ENCODE assay signal across 18 cellular contexts in genomic region chr6:21354805-21355238, GRCh38.
DNase-seq lines count a peak whose midpoint lies in the region; ATAC-seq, FAIRE-seq and TF ChIP-seq lines count a peak whose summit lies in the region.
"Had no signal": no experiment of that assay in that cellular context is flagged by ENCODE, and none has a peak within 500 bp of the region (broad histone marks: within the 10 kb centered on the region; RNA-seq: fewer than 3 reads in every experiment).

No MANE protein-coding gene starts in this region.

- no peaks in the 10 kb centered on the region for H3K4me1 ChIP-seq in mammary epithelial cell (ENCODE audit: insufficient read depth, low read length)
- H3K4me1 ChIP-seq in neural progenitor cell, result peaks cover 16% of the 10 kb centered on the region
- no peaks in the 10 kb centered on the region; a peak in 1 of 4 replicates for H3K4me1 ChIP-seq in SK-N-SH (ENCODE audit: control insufficient read depth in 1 of 2, insufficient read depth in 2 of 2, low read depth in 1 of 2, low read length in 1 of 2)
- H3K4me1 ChIP-seq: HAP-1, sigmoid colon had no signal

- intact Hi-C loops in mammary epithelial cell (cut with micrococcal nuclease), result no loop called here

- H3K27me3 ChIP-seq in mammary epithelial cell (ENCODE audit: insufficient read depth, low read length), result no peaks in the 10 kb centered on the region
- H3K27me3 ChIP-seq in neural progenitor cell, result no peaks in the 10 kb centered on the region
- no peaks in the 10 kb centered on the region for H3K27me3 ChIP-seq in SK-N-SH (ENCODE audit: insufficient read depth)
- H3K27me3 ChIP-seq: sigmoid colon, upper lobe of left lung had no signal

- no peak for TF ChIP-seq EP300 in SK-N-SH (IDR thresholded peaks at IDR 0.05; ENCODE audit: borderline replicate concordance in 1 of 2, low read depth in 1 of 2, low read length in 1 of 2)

- H3K9me2 ChIP-seq in SK-N-SH, result no peaks in the 10 kb centered on the region

- no peak overlapping the region for H3K9ac ChIP-seq in mammary epithelial cell (ENCODE audit: insufficient read depth, low read length)
- H3K9ac ChIP-seq in neural progenitor cell, result no peak overlapping the region
- H3K9ac ChIP-seq in SK-N-SH, result no peak overlapping the region

- H4K20me1 ChIP-seq in mammary epithelial cell (ENCODE audit: insufficient read depth, low read length), result no peaks in the 10 kb centered on the region
- no peaks in the 10 kb centered on the region for H4K20me1 ChIP-seq in neural progenitor cell (ENCODE audit: low read depth)
- no peaks in the 10 kb centered on the region for H4K20me1 ChIP-seq in SK-N-SH (ENCODE audit: insufficient read depth)

- H3K4me3 ChIP-seq in mammary epithelial cell (replicated peaks in 1 of 3; ENCODE audit: insufficient read depth in 1 of 3, low read depth in 2 of 3, low read length in 3 of 3), result no peak overlapping the region
- no peak overlapping the region for H3K4me3 ChIP-seq in neural progenitor cell
- no peak overlapping the region for H3K4me3 ChIP-seq in SK-N-SH (ENCODE audit: low read depth in 2 of 2, low read length in 1 of 2)
- H3K4me3 ChIP-seq: HAP-1, sigmoid colon, upper lobe of left lung had no signal

- H2AFZ ChIP-seq in mammary epithelial cell (ENCODE audit: low read depth, low read length) (no peak overlapping the region), neural progenitor cell (replicated peaks) (no peak overlapping the region), SK-N-SH (ENCODE audit: low read depth) (no peak overlapping the region)

- peaks cover 23% of the 10 kb centered on the region for H3K4me1 Mint-ChIP-seq in neural progenitor cell

- H3F3A ChIP-seq in neural progenitor cell (ENCODE audit: low read depth), result peaks cover 5% of the 10 kb centered on the region
- no peaks in the 10 kb centered on the region for H3F3A ChIP-seq in SK-N-SH (replicated peaks; ENCODE audit: insufficient read depth)

- peak overlapping the region; percentile 18 for H3K27ac Mint-ChIP-seq in neural progenitor cell
- H3K27ac Mint-ChIP-seq: activated naive CD4-positive, alpha-beta T cell treated with anti-CD3 and anti-CD28 coated beads for 36 hours had no signal

- H3K36me3 ChIP-seq in mammary epithelial cell (ENCODE audit: insufficient read depth, low read length) (no peaks in the 10 kb centered on the region), neural progenitor cell (no peaks in the 10 kb centered on the region), SK-N-SH (replicated peaks in 1 of 2; ENCODE audit: control insufficient read depth in 1 of 2, insufficient read depth in 2 of 2, low read length in 1 of 2) (no peaks in the 10 kb centered on the region)
- H3K36me3 ChIP-seq: HAP-1, sigmoid colon, upper lobe of left lung had no signal

- H3K79me2 ChIP-seq in mammary epithelial cell (ENCODE audit: insufficient read depth, low read length), result no peaks in the 10 kb centered on the region
- H3K79me2 ChIP-seq in neural progenitor cell (ENCODE audit: low read depth), result no peaks in the 10 kb centered on the region
- H3K79me2 ChIP-seq in SK-N-SH (ENCODE audit: insufficient read depth), result no peaks in the 10 kb centered on the region

- POLR2A ChIA-PET in SK-N-SH (lab: Yijun Ruan, JAX), result no interaction called here

- H3K9me3 ChIP-seq in mammary epithelial cell (replicated peaks; ENCODE audit: insufficient read depth, low read length), result no peaks in the 10 kb centered on the region
- H3K9me3 ChIP-seq in neural progenitor cell (ENCODE audit: low read depth), result no peaks in the 10 kb centered on the region
- no peaks in the 10 kb centered on the region for H3K9me3 ChIP-seq in SK-N-SH
- H3K9me3 ChIP-seq: HAP-1, sigmoid colon, upper lobe of left lung had no signal

- no peak for FAIRE-seq in GM12891 (lab: Jason Lieb, UNC)

- dilution Hi-C loops in mammary epithelial cell (cut with HindIII; ENCODE audit: low sequenced_read_pairs), result no loop called here

- no peak overlapping the region for H3K4me3 Mint-ChIP-seq in neural progenitor cell
- H3K4me3 Mint-ChIP-seq: activated naive CD4-positive, alpha-beta T cell treated with anti-CD3 and anti-CD28 coated beads for 36 hours had no signal

- BruUV-seq in mammary epithelial cell (replicated peaks; lab: Mats Ljungman, UMichigan), result no TSS peak

- H3K36me3 Mint-ChIP-seq in neural progenitor cell, result no peaks in the 10 kb centered on the region

- H3K27me3 Mint-ChIP-seq in neural progenitor cell (ENCODE audit: insufficient read depth, low read depth), result peaks cover 14% of the 10 kb centered on the region

- CTCF ChIA-PET in mammary epithelial cell (lab: Charles Lee; ENCODE audit: low non-redundant PET), result no interaction called here
- CTCF ChIA-PET in SK-N-SH (lab: Yijun Ruan, JAX), result no interaction called here

- no peak for TF ChIP-seq RAD21 in SK-N-SH (IDR thresholded peaks at IDR 0.05; ENCODE audit: low read length)

- WGBS in mammary epithelial cell (ENCODE audit: low coverage, missing lambda C conversion rate), result 68% methylated on average over 3 of the region's 3 CpGs
- 95% methylated on average over 3 of the region's 3 CpGs for WGBS in SK-N-SH (ENCODE audit: low lambda C conversion rate)

- H3K4me2 ChIP-seq in mammary epithelial cell (ENCODE audit: insufficient read depth, low read depth, low read length) (no peak overlapping the region), neural progenitor cell (no peak overlapping the region), SK-N-SH (no peak overlapping the region)

- ATAC-seq in HG02870 (IDR thresholded peaks at IDR 0.05; ENCODE audit: unreplicated experiment), result peak; percentile 62
- ATAC-seq in HG03045 (IDR thresholded peaks at IDR 0.05; ENCODE audit: unreplicated experiment), result no peak
- ATAC-seq in stimulated activated naive CD8-positive, alpha-beta T cell treated with anti-CD3 and anti-CD28 coated beads, Interleukin-15, Interleukin-2, amounts not matched to agents 100 U/mL and 50 U/mL, for 24 hours, result no peak

- H3K27ac ChIP-seq in mammary epithelial cell (ENCODE audit: insufficient read depth, low read depth, low read length), result no peak overlapping the region
- H3K27ac ChIP-seq in neural progenitor cell, result no peak overlapping the region
- no peak overlapping the region for H3K27ac ChIP-seq in SK-N-SH (ENCODE audit: low read depth in 2 of 2, low read length in 1 of 2)
- H3K27ac ChIP-seq: sigmoid colon, upper lobe of left lung had no signal

- no peak for DNase-seq in GM12891 (ENCODE audit: insufficient read length, low spot score)
- DNase-seq in mammary epithelial cell, result peak; percentile 12
- DNase-seq in neural progenitor cell (ENCODE audit: low spot score), result no peak
- DNase-seq in SK-N-SH, result no peak
- DNase-seq in DMS 273 treated with DMSO at 0.1 percent for 48 hours (lab: John Stamatoyannopoulos, UW), result no peak
- no peak for DNase-seq in stimulated activated naive CD8-positive, alpha-beta T cell treated with anti-CD3 and anti-CD28 coated beads, Interleukin-15, Interleukin-2, amounts not matched to agents 100 U/mL and 50 U/mL, for 24 hours
- DNase-seq: activated CD4-positive, CD25-positive, alpha-beta regulatory T cell treated with anti-CD3 and anti-CD28 coated beads, Interleukin-2, amount 50 U/mL, for 72 hours; activated CD8-positive, alpha-beta memory T cell treated with anti-CD3 and anti-CD28 coated beads, Interleukin-2, amount 50 U/mL, for 48 hours; activated naive CD4-positive, alpha-beta T cell treated with anti-CD3 and anti-CD28 coated beads for 36 hours; COR-L47; effector memory CD4-positive, alpha-beta T cell; NCI-H1930; sigmoid colon; T-helper 2 cell; upper lobe of left lung had no signal

- in situ Hi-C loops in mammary epithelial cell (cut with MboI; ENCODE audit: low sequenced_read_pairs in 2 of 2), result no loop called here

- no peak for TF ChIP-seq CTCF in mammary epithelial cell (conservative IDR thresholded peaks at IDR 0.05 in 1 of 2, IDR thresholded peaks at IDR 0.05 in 1 of 2; ENCODE audit: extremely low read depth in 1 of 2, insufficient read depth in 1 of 2, low read depth in 1 of 2, low read length in 2 of 2)
- no peak for TF ChIP-seq CTCF in neural progenitor cell (IDR thresholded peaks at IDR 0.05)
- TF ChIP-seq CTCF in SK-N-SH (IDR thresholded peaks at IDR 0.05), result no peak

- TF ChIP-seq POLR2A in GM12891 (IDR thresholded peaks at IDR 0.05; ENCODE audit: low read depth, low read length), result no peak

- H3K9me3 Mint-ChIP-seq in neural progenitor cell, result peaks cover 5% of the 10 kb centered on the region
- H3K9me3 Mint-ChIP-seq: activated naive CD4-positive, alpha-beta T cell treated with anti-CD3 and anti-CD28 coated beads for 36 hours had no signal

TF ChIP-seq in GM12891, 5 proteins besides CTCF, POLR2A, EP300 and RAD21:
- TF ChIP-seq TAF1 (IDR thresholded peaks at IDR 0.05; ENCODE audit: low read depth, low read length), result no peak
- TF ChIP-seq PAX5 (IDR thresholded peaks at IDR 0.05; ENCODE audit: insufficient read depth, low read length, severe bottlenecking), result no peak
- no peak for TF ChIP-seq POLR2AphosphoS5 (IDR thresholded peaks at IDR 0.05; ENCODE audit: low read depth, low read length)
- TF ChIP-seq SPI1 (IDR thresholded peaks at IDR 0.05; ENCODE audit: low read depth, low read length), result peak; percentile 30; the same call in 1 of the 2 replicates
- no peak for TF ChIP-seq POU2F2 (IDR thresholded peaks at IDR 0.05; ENCODE audit: low read depth, low read length)
TF ChIP-seq in GM12891: peak in this region for 1.

TF ChIP-seq in SK-N-SH, 30 proteins besides CTCF, POLR2A, EP300 and RAD21:
- no peak for TF ChIP-seq GATA2 (CRISPR knock-in tag; IDR thresholded peaks at IDR 0.05)
- TF ChIP-seq, protein P1, sequence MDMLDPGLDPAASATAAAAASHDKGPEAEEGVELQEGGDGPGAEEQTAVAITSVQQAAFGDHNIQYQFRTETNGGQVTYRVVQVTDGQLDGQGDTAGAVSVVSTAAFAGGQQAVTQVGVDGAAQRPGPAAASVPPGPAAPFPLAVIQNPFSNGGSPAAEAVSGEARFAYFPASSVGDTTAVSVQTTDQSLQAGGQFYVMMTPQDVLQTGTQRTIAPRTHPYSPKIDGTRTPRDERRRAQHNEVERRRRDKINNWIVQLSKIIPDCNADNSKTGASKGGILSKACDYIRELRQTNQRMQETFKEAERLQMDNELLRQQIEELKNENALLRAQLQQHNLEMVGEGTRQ (IDR thresholded peaks at IDR 0.05; ENCODE audit: borderline replicate concordance, low read depth, low read length), result no peak
- no peak for TF ChIP-seq JUND (IDR thresholded peaks at IDR 0.05)
- TF ChIP-seq GABPA (IDR thresholded peaks at IDR 0.05; ENCODE audit: low read depth), result no peak
- no peak for TF ChIP-seq NRF1 (IDR thresholded peaks at IDR 0.05; ENCODE audit: low read depth, low read length)
- TF ChIP-seq USF1 (IDR thresholded peaks at IDR 0.05; ENCODE audit: borderline replicate concordance, low read depth), result no peak
- no peak for TF ChIP-seq RXRA (IDR thresholded peaks at IDR 0.05; ENCODE audit: borderline replicate concordance, low read depth)
- no peak for TF ChIP-seq FOXJ3 (CRISPR knock-in tag; IDR thresholded peaks at IDR 0.05)
- TF ChIP-seq TAF1 (IDR thresholded peaks at IDR 0.05; ENCODE audit: borderline replicate concordance, low read depth, low read length), result no peak
